ENCODE assay signal across 8 cellular contexts in genomic region chrX:23668335-23668734, GRCh38. TPM values are rescaled to one million over a fixed set of nuclear protein-coding genes. Genes with fewer than 3 reads are reported as not detected.
DNase-seq lines count a peak whose midpoint lies in the region; ATAC-seq and TF ChIP-seq lines count a peak whose summit lies in the region.

No MANE protein-coding gene starts in this region.

- peaks cover 44% of the 10 kb centered on the region for H3K79me2 ChIP-seq in PC-3 (ENCODE audit: low read length)

- H3K27ac ChIP-seq in PC-3 (ENCODE audit: low read length), result peak overlapping the region; percentile 80
- peak overlapping the region in 5 of 21 experiments; percentile 72 to 85 (median 83) for H3K27ac ChIP-seq in skin epidermis

- no peaks in the 10 kb centered on the region for H3K27me3 ChIP-seq in BE2C
- no peaks in the 10 kb centered on the region for H3K27me3 ChIP-seq in PC-3 (ENCODE audit: low read length)

- no peaks in the 10 kb centered on the region for H3F3A ChIP-seq in PC-3 (ENCODE audit: low read length, unreplicated experiment)

- peak overlapping the region; percentile 96 for H3K9ac ChIP-seq in PC-3 (ENCODE audit: low read length)

- H3K9me3 ChIP-seq in BE2C, result no peaks in the 10 kb centered on the region
- no peaks in the 10 kb centered on the region for H3K9me3 ChIP-seq in PC-3 (ENCODE audit: low read length)

- CTCF ChIA-PET in PC-3 (lab: Charles Lee), result no interaction called here

- no peak for DNase-seq in BE2C
- DNase-seq in PC-3, result peak; percentile 23
- DNase-seq in fibroblast of gingiva (ENCODE audit: low read depth), result peak; percentile 0
- DNase-seq in NCI-H187 treated with DMSO at 0.1 percent for 48 hours (lab: John Stamatoyannopoulos, UW), result no peak
- no peak for DNase-seq in germinal center (ENCODE audit: low spot score)
- no peak for DNase-seq in AG08396 (ENCODE audit: low spot score)

- POLR2A ChIA-PET in PC-3 (lab: Charles Lee; ENCODE audit: unreplicated experiment), result no interaction called here

- 0 out of 2 replicates have a peak, but pooled peaks cover 4% of the 10 kb centered on the region for H4K20me1 ChIP-seq in PC-3 (ENCODE audit: low read length)

- H3K4me2 ChIP-seq in PC-3 (ENCODE audit: low read length), result peak overlapping the region; percentile 88

- ATAC-seq in GM21423 (IDR thresholded peaks at IDR 0.05; ENCODE audit: unreplicated experiment), result peak; percentile 64
- peak; percentile 3; the same call in 1 of the 2 replicates for ATAC-seq in PC-3

- H3K4me3 ChIP-seq in BE2C (ENCODE audit: low read depth, low read length) (peak overlapping the region; percentile 62), PC-3 (ENCODE audit: low read length) (peak overlapping the region; percentile 71), skin epidermis (peak overlapping the region; percentile 45 to 63 (median 55))

- H3K36me3 ChIP-seq in BE2C (peaks cover 19% of the 10 kb centered on the region), PC-3 (ENCODE audit: low read depth, low read length) (peaks cover 9% of the 10 kb centered on the region; the same call in 1 of the 2 replicates)

- BruUV-seq in PC-3 (replicated peaks; lab: Mats Ljungman, UMichigan), result no TSS peak

- no peak overlapping the region for H2AFZ ChIP-seq in PC-3 (ENCODE audit: low read length)

- no peaks in the 10 kb centered on the region for H3K9me2 ChIP-seq in PC-3 (replicated peaks; ENCODE audit: low read length)

- H3K4me1 ChIP-seq in BE2C (peaks cover 5% of the 10 kb centered on the region; the same call in 1 of the 2 replicates), PC-3 (ENCODE audit: insufficient read depth, low read length) (peaks cover 13% of the 10 kb centered on the region)

- intact Hi-C loops in PC-3 (cut with micrococcal nuclease), result loop anchor here (10.0 kb wide), 1 partner anchor 1026 kb away; the partner anchor contains the start of gene POLA1

- TF ChIP-seq CTCF in BE2C (IDR thresholded peaks at IDR 0.05; ENCODE audit: low read depth, low read length), result no peak
- TF ChIP-seq CTCF in PC-3 (conservative IDR thresholded peaks at IDR 0.05; ENCODE audit: low read depth, low read length), result no peak

RNA-seq across cellular contexts. Expression of gene PRDX4, which starts 1.0 kb away (rescaled TPM):
- 222 TPM for polyA plus RNA-seq in BE2C (2012; ENCODE audit: insufficient read depth, insufficient read length, low read depth)
- 249 and 276 TPM in 2 replicates for total RNA-seq in PC-3 (2014; rRNA removed)

Comparison
In these comparisons a context has a peak if more than half of its experiments do, and no peak if none do; other contexts are left out.
1. DNase-seq: peak in PC-3 (single experiment) and fibroblast of gingiva (single experiment); none in BE2C (single experiment), NCI-H187 treated with DMSO at 0.1 percent for 48 hours (single experiment), germinal center (single experiment) and AG08396 (single experiment).
2. Peak in every context shown above with its lines, with median percentiles within 50 percentile points of each other: H3K4me3 ChIP-seq.